ENCODE assay signal across 9 cellular contexts in the genomic region with DNA sequence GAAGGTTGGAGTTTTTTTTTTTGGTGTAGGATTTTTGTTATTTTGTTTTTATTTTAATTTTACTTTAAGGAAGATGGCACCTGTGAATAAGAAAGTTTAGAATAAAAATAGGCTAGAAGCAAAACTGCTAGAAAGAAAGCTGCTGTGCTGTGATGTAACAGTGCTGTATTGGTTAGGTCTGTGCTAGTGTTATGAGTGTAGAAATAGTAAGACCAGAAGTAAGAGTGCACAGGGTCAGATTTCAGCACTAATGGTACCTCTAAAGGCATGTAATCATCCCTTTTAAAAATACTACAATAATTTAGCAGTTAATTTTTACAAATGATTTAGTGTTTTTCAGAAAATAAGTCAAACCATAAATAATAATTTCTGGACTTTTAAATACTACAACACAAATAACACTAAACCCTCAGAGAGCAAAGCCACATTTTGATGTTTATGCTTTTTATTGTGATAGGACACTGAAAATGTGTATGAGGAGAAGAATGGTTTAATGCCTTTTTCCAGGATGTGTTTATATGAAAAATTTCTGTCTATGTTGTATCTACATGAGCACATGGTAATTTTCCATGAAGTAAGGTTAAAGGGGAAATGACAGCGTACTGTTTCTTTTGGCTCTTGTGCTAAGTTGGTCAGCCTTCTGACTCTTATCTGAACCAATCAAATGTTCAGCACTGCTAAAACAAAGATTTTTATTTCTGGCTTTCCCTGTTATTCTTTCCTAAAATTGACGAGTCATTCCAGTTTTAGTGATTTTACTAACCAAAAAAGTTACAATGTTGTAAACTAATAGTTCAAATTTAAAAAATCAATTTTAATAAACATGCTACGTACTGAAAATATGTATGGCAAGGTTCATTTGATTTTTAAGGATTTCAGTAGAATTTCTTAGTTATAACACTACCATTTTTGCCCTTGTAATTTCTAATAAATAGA.
A peak's percentile ranks its signal among the peaks of the same experiment; 100 is the strongest.
DNase-seq lines count a peak whose midpoint lies in the region; ATAC-seq, FAIRE-seq and TF ChIP-seq lines count a peak whose summit lies in the region.
"Had no signal": no experiment of that assay in that cellular context is flagged by ENCODE, and none has a peak within 500 bp of the region (broad histone marks: within the 10 kb centered on the region; RNA-seq: fewer than 3 reads in every experiment).

No MANE protein-coding gene starts in this region.

- H3K9ac ChIP-seq in neuronal stem cell (ENCODE audit: low read depth, low read length, poor library complexity), result no peak overlapping the region
- H3K9ac ChIP-seq: parathyroid adenoma had no signal

- no peak for FAIRE-seq in HTR-8/SVneo (lab: Jason Lieb, UNC)

- no peak overlapping the region for H3K14ac ChIP-seq in neuronal stem cell (ENCODE audit: low read length)

- no peak overlapping the region for H3K27ac ChIP-seq in suprapubic skin
- no peak overlapping the region for H3K27ac ChIP-seq in neuronal stem cell (replicated peaks; ENCODE audit: low read length)
- H3K27ac ChIP-seq: parathyroid adenoma had no signal

- ATAC-seq in Right ventricle myocardium inferior, result peak; percentile 65
- ATAC-seq in HG03103 (IDR thresholded peaks at IDR 0.05; ENCODE audit: low read depth, unreplicated experiment), result peak; percentile 93

- H3K27me3 ChIP-seq in suprapubic skin (no peaks in the 10 kb centered on the region), neuronal stem cell (ENCODE audit: control insufficient read depth in 3 of 3, insufficient read depth in 3 of 3, low read depth in 1 of 3, low read length in 3 of 3) (no peaks in the 10 kb centered on the region)

- no peak overlapping the region for H4K8ac ChIP-seq in neuronal stem cell (ENCODE audit: low read depth, low read length)

- no peak overlapping the region for H3K23ac ChIP-seq in neuronal stem cell (ENCODE audit: low read depth, low read length, poor library complexity)

- TF ChIP-seq CTCF in cardiac fibroblast (IDR thresholded peaks at IDR 0.05; ENCODE audit: low read depth, low read length) (no peak), suprapubic skin (IDR thresholded peaks at IDR 0.05) (no peak)

- no peaks in the 10 kb centered on the region for H3K9me3 ChIP-seq in suprapubic skin
- no peaks in the 10 kb centered on the region for H3K9me3 ChIP-seq in neuronal stem cell (replicated peaks in 1 of 2; ENCODE audit: control insufficient read depth in 2 of 2, insufficient read depth in 1 of 2, low read depth in 1 of 2, low read length in 2 of 2)

- TF ChIP-seq EP300 in suprapubic skin (IDR thresholded peaks at IDR 0.05), result no peak

- no peak overlapping the region for H2AK5ac ChIP-seq in neuronal stem cell (ENCODE audit: low read depth, low read length)

- no peak overlapping the region for H2BK15ac ChIP-seq in neuronal stem cell (ENCODE audit: low read length)

- TF ChIP-seq POLR2A in suprapubic skin (IDR thresholded peaks at IDR 0.05), result no peak

- no peak overlapping the region for H2AFZ ChIP-seq in neuronal stem cell (ENCODE audit: low read length)
- H2AFZ ChIP-seq: parathyroid adenoma had no signal

- H2BK120ac ChIP-seq in neuronal stem cell (ENCODE audit: low read depth, low read length), result no peak overlapping the region

- intact Hi-C loops in Right ventricle myocardium inferior (cut with DNase I) (no loop called here), cardiac septum (cut with DNase I) (no loop called here)

- no peak for DNase-seq in Right ventricle myocardium inferior (ENCODE audit: missing footprints)
- DNase-seq in cardiac septum (ENCODE audit: low spot score), result no peak
- peak; percentile 82 to 86 for DNase-seq in cardiac fibroblast (ENCODE audit: low read depth in 2 of 2)
- peak; percentile 88 for DNase-seq in stromal cell of bone marrow (ENCODE audit: low read depth)
- DNase-seq in HTR-8/SVneo (ENCODE audit: insufficient read length, low spot score), result no peak
- no peak for DNase-seq in suprapubic skin (ENCODE audit: low spot score in 2 of 2)
- DNase-seq in neuronal stem cell (ENCODE audit: low spot score), result no peak

- no peak overlapping the region for H3K4me2 ChIP-seq in neuronal stem cell (ENCODE audit: insufficient read depth, low read length, poor library complexity, severe bottlenecking)

- H3K18ac ChIP-seq in neuronal stem cell (ENCODE audit: low read length), result no peak overlapping the region

- H2BK5ac ChIP-seq in neuronal stem cell (ENCODE audit: low read length), result no peak overlapping the region

- H3K4me1 ChIP-seq in suprapubic skin (peaks cover 6% of the 10 kb centered on the region), neuronal stem cell (ENCODE audit: control insufficient read depth in 2 of 2, insufficient read depth in 1 of 2, low read depth in 1 of 2, low read length in 2 of 2) (no peaks in the 10 kb centered on the region)

- no peak overlapping the region for H4K91ac ChIP-seq in neuronal stem cell (ENCODE audit: low read depth, low read length, poor library complexity)

- no peak overlapping the region for H2BK12ac ChIP-seq in neuronal stem cell (ENCODE audit: low read length)

- H3K4me3 ChIP-seq in cardiac fibroblast (replicated peaks in 1 of 2; ENCODE audit: low read depth in 2 of 2, low read length in 2 of 2) (no peak overlapping the region), suprapubic skin (no peak overlapping the region), neuronal stem cell (ENCODE audit: low read length in 2 of 2) (no peak overlapping the region)

- WGBS in suprapubic skin, result 78% methylated on average over 3 of the region's 3 CpGs
- no CpG with 5 or more reads among the region's 3 CpGs for WGBS in neuronal stem cell (ENCODE audit: extremely low coverage in 2 of 2, insufficient read length in 2 of 2, insufficient replicate concordance in 1 of 2), 2 donors

- no peak overlapping the region for H3K4ac ChIP-seq in neuronal stem cell (ENCODE audit: low read length)

- H3K36me3 ChIP-seq in suprapubic skin (no peaks in the 10 kb centered on the region), neuronal stem cell (replicated peaks in 1 of 2; ENCODE audit: control insufficient read depth in 2 of 2, insufficient read depth in 2 of 2, low read length in 2 of 2) (peaks cover 0 to 4% of the 10 kb centered on the region in 2 donors)

- no peaks in the 10 kb centered on the region for H3K79me1 ChIP-seq in neuronal stem cell (ENCODE audit: low read depth, low read length)

Comparison
In these comparisons a context has a peak if more than half of its experiments do, and no peak if none do; other contexts are left out.
1. DNase-seq: peak in cardiac fibroblast (2 of 2) and stromal cell of bone marrow (single experiment); none in Right ventricle myocardium inferior (single experiment), cardiac septum (single experiment), HTR-8/SVneo (single experiment), suprapubic skin (0 of 2) and neuronal stem cell (single experiment).